21 cellular contexts compared by ENCODE assay signal in genomic region chr1:244502630-244503029, GRCh38. TPM values are rescaled to one million over a fixed set of nuclear protein-coding genes. Genes with fewer than 3 reads are reported as not detected.
A peak's percentile ranks its signal among the peaks of the same experiment; 100 is the strongest.
DNase-seq lines count a peak whose midpoint lies in the region; ATAC-seq, FAIRE-seq and TF ChIP-seq lines count a peak whose summit lies in the region.
"Had no signal": no experiment of that assay in that cellular context is flagged by ENCODE, and none has a peak within 500 bp of the region (broad histone marks: within the 10 kb centered on the region; RNA-seq: fewer than 3 reads in every experiment).

No MANE protein-coding gene starts in this region.

- H3K4me2 ChIP-seq in H1 (ENCODE audit: insufficient read depth in 1 of 2, low read depth in 2 of 2, low read length in 2 of 2) = no peak overlapping the region
- H3K4me2 ChIP-seq in neural progenitor cell = no peak overlapping the region

- H3K18ac ChIP-seq in H1 (ENCODE audit: extremely low read depth, low read length) = no peak overlapping the region

- TF ChIP-seq RAD21 in H1 (IDR thresholded peaks at IDR 0.05 in 1 of 2, conservative IDR thresholded peaks at IDR 0.05 in 1 of 2; ENCODE audit: low read depth in 2 of 2, low read length in 2 of 2) = no peak

- no peak overlapping the region for H2BK15ac ChIP-seq in H1 (ENCODE audit: low read length)

- no peaks in the 10 kb centered on the region for H3K79me1 ChIP-seq in H1 (ENCODE audit: low read depth, low read length)

- H3K27me3 Mint-ChIP-seq in neural progenitor cell (ENCODE audit: insufficient read depth, low read depth) = no peaks in the 10 kb centered on the region
- H3K27me3 Mint-ChIP-seq: CD4-positive, alpha-beta T cell had no signal

- no peak overlapping the region for H2BK120ac ChIP-seq in H1 (replicated peaks; ENCODE audit: low read depth, low read length)

- no peak overlapping the region for H3K4me3 ChIP-seq in H1 (ENCODE audit: extremely low read depth in 1 of 4, insufficient read depth in 2 of 4, low read depth in 3 of 4, low read length in 4 of 4)
- H3K4me3 ChIP-seq in neural progenitor cell = no peak overlapping the region

- no peak overlapping the region for H3K56ac ChIP-seq in H1 (replicated peaks; ENCODE audit: insufficient read length, low read depth, low read length)

- no peak overlapping the region for H2BK12ac ChIP-seq in H1 (ENCODE audit: low read depth, low read length)

- H4K91ac ChIP-seq in H1 (replicated peaks; ENCODE audit: insufficient read length, low read length) = no peak overlapping the region

- H3K9me3 ChIP-seq in H1 (ENCODE audit: insufficient read depth in 2 of 2, low read depth in 1 of 2, low read length in 1 of 2) (no peaks in the 10 kb centered on the region), neural progenitor cell (ENCODE audit: low read depth) (no peaks in the 10 kb centered on the region)

- H3K36me3 Mint-ChIP-seq in neural progenitor cell = no peaks in the 10 kb centered on the region

- CTCF ChIA-PET in H1 (lab: Charles Lee; ENCODE audit: partially characterized antibody) = no interaction called here
- CTCF ChIA-PET in GM10248 (lab: Yijun Ruan, JAX) = no interaction called here

- H4K5ac ChIP-seq in H1 (ENCODE audit: insufficient read length, low read depth, low read length) = no peak overlapping the region

- no peak overlapping the region for H3K4me3 Mint-ChIP-seq in neural progenitor cell
- H3K4me3 Mint-ChIP-seq: CD4-positive, alpha-beta T cell had no signal

- no peaks in the 10 kb centered on the region for H3K4me1 Mint-ChIP-seq in neural progenitor cell

- H3K36me3 ChIP-seq in H1 (ENCODE audit: control insufficient read depth in 2 of 4, insufficient read depth in 4 of 4, low read length in 3 of 4) (no peaks in the 10 kb centered on the region), neural progenitor cell (no peaks in the 10 kb centered on the region)

- H3K79me2 ChIP-seq in H1 (ENCODE audit: control insufficient read depth in 1 of 2, insufficient read depth in 2 of 2, low read length in 2 of 2) (no peaks in the 10 kb centered on the region), neural progenitor cell (ENCODE audit: low read depth) (no peaks in the 10 kb centered on the region)

- H3K4me1 ChIP-seq in H1 (replicated peaks in 1 of 4; ENCODE audit: control insufficient read depth in 3 of 4, insufficient read depth in 4 of 4, low read length in 3 of 4) (no peaks in the 10 kb centered on the region; a peak in 1 of 7 replicates), neural progenitor cell (no peaks in the 10 kb centered on the region)

- H3K23ac ChIP-seq in H1 (ENCODE audit: insufficient read length) = no peak overlapping the region

- no peak overlapping the region for H2AK5ac ChIP-seq in H1 (ENCODE audit: low read depth, low read length)

- H3F3A ChIP-seq in neural progenitor cell (ENCODE audit: low read depth) = no peaks in the 10 kb centered on the region

- no peak overlapping the region for H3K14ac ChIP-seq in H1 (ENCODE audit: insufficient read length)

- TF ChIP-seq POLR2A in H1 (IDR thresholded peaks at IDR 0.05; ENCODE audit: control extremely low read depth in 1 of 2, low read depth in 2 of 2, low read length in 2 of 2) = no peak

- no peak overlapping the region for H4K8ac ChIP-seq in H1 (ENCODE audit: extremely low read depth, insufficient read depth, low read length)

- no peak overlapping the region for H2BK20ac ChIP-seq in H1 (ENCODE audit: low read length)

- POLR2A ChIA-PET in H1 (lab: Charles Lee; ENCODE audit: partially characterized antibody) = no interaction called here
- POLR2A ChIA-PET in GM10248 (lab: Yijun Ruan, JAX) = no interaction called here

- TF ChIP-seq CTCF in H1 (IDR thresholded peaks at IDR 0.05; ENCODE audit: control extremely low read depth in 1 of 3, insufficient read depth in 1 of 3, low read depth in 1 of 3, low read length in 3 of 3) (no peak), neural progenitor cell (IDR thresholded peaks at IDR 0.05) (no peak), GM10248 (IDR thresholded peaks at IDR 0.05; ENCODE audit: control extremely low read depth, extremely low read depth, low read depth, missing control alignments) (no peak)

- H3K27ac ChIP-seq in H1 (ENCODE audit: low read depth, low read length) (no peak overlapping the region), neural progenitor cell (no peak overlapping the region)

- no peak for ATAC-seq in HG02938 (IDR thresholded peaks at IDR 0.05; ENCODE audit: unreplicated experiment)

- DNase-seq in EH (ENCODE audit: low read depth) = peak; percentile 2
- peak; percentile 6 for DNase-seq in M059J (ENCODE audit: low read depth)
- no peak for DNase-seq in H1 (ENCODE audit: low read depth in 1 of 2, low spot score in 2 of 2)
- no peak for DNase-seq in neural progenitor cell (ENCODE audit: low spot score)
- DNase-seq in GM10248 (ENCODE audit: extremely low spot score) = no peak
- no peak for DNase-seq in OCI-M1 (lab: John Stamatoyannopoulos, UW)
- DNase-seq: ACHN; C1 segment of cervical spinal cord; Calu3; CD4-positive, alpha-beta T cell; DMS 273 treated with DMSO at 0.1 percent for 48 hours; DMS79; EL; GOT3; HCEC 1CT; IMR-90; KG1 had no signal

- H3K9ac ChIP-seq in H1 (replicated peaks in 1 of 4; ENCODE audit: extremely low read depth in 1 of 4, low read depth in 3 of 4, low read length in 3 of 4) (no peak overlapping the region), neural progenitor cell (no peak overlapping the region)

- TF ChIP-seq EP300 in H1 (IDR thresholded peaks at IDR 0.05; ENCODE audit: borderline replicate concordance in 1 of 2, low read depth in 2 of 2, low read length in 2 of 2) = no peak

- H2AFZ ChIP-seq in H1 (ENCODE audit: low read length) (peak overlapping the region; percentile 73), neural progenitor cell (replicated peaks) (peak overlapping the region; percentile 73)

- no peaks in the 10 kb centered on the region for H3K23me2 ChIP-seq in H1 (ENCODE audit: low read depth, low read length)

- no peak overlapping the region for H3K4ac ChIP-seq in H1 (replicated peaks; ENCODE audit: insufficient read length, low read depth, low read length)

- no peaks in the 10 kb centered on the region for H3K27me3 ChIP-seq in H1 (replicated peaks in 1 of 4; ENCODE audit: control insufficient read depth in 3 of 4, extremely low read depth in 1 of 4, insufficient read depth in 3 of 4, low read length in 3 of 4)
- H3K27me3 ChIP-seq in neural progenitor cell = no peaks in the 10 kb centered on the region

- no peak overlapping the region for H3K27ac Mint-ChIP-seq in neural progenitor cell
- H3K27ac Mint-ChIP-seq: CD4-positive, alpha-beta T cell had no signal

- H4K20me1 ChIP-seq in H1 (replicated peaks in 1 of 2; ENCODE audit: control insufficient read depth in 1 of 2, insufficient read depth in 2 of 2, low read length in 2 of 2) (no peaks in the 10 kb centered on the region), neural progenitor cell (ENCODE audit: low read depth) (no peaks in the 10 kb centered on the region)

- peaks cover 20% of the 10 kb centered on the region for H3K9me3 Mint-ChIP-seq in neural progenitor cell

- FAIRE-seq in H1 (lab: Jason Lieb, UNC) = no peak
- FAIRE-seq: G401.6, GM12892 had no signal

- no peak overlapping the region for H2BK5ac ChIP-seq in H1 (ENCODE audit: low read depth, low read length)

- WGBS in H1 (ENCODE audit: extremely low coverage in 1 of 2, insufficient coverage in 1 of 2, insufficient read length in 1 of 2, insufficient replicate concordance in 2 of 2, low coverage in 1 of 2, low lambda C conversion rate in 2 of 2, missing lambda C conversion rate in 1 of 2), 2 experiments = 90% methylated on average over 3 of the region's 3 CpGs; no CpG with 5 or more reads in 1 of the 2 experiments

TF ChIP-seq in H1, 55 proteins besides CTCF, POLR2A, EP300 and RAD21:
- TF ChIP-seq ASH2L (IDR thresholded peaks at IDR 0.05; ENCODE audit: low read length) = no peak
- TF ChIP-seq POLR2AphosphoS5 (IDR thresholded peaks at IDR 0.05; ENCODE audit: low read depth, low read length) = no peak
- no peak for TF ChIP-seq CBX8 (IDR thresholded peaks at IDR 0.05; ENCODE audit: borderline replicate concordance, low read depth, low read length)
- no peak for TF ChIP-seq JUN (IDR thresholded peaks at IDR 0.05; ENCODE audit: low read depth, low read length)
- TF ChIP-seq CHD1 (IDR thresholded peaks at IDR 0.05; ENCODE audit: low read depth, low read length) = no peak
- TF ChIP-seq KDM4A (IDR thresholded peaks at IDR 0.05; ENCODE audit: low read depth, low read length, severe bottlenecking) = no peak
- TF ChIP-seq CHD2 (IDR thresholded peaks at IDR 0.05; ENCODE audit: low read length) = no peak
- no peak for TF ChIP-seq TAF7 (optimal IDR thresholded peaks at IDR 0.05; ENCODE audit: borderline replicate concordance, low read depth, low read length)
- TF ChIP-seq SP4 (IDR thresholded peaks at IDR 0.05; ENCODE audit: low read length) = no peak
- TF ChIP-seq SIX5 (IDR thresholded peaks at IDR 0.05; ENCODE audit: low read depth, low read length) = no peak

RNA-seq across cellular contexts. Expression of gene CATSPERE, which starts 41.6 kb away (rescaled TPM):
- total RNA-seq in M059J (2014; rRNA removed; shearing (Covaris generic)) = 0.20 and 0.25 TPM in 2 replicates
- total RNA-seq in H1 (2021; fragmentation: NEBNext Ultra II Directional; extraction: Animal tissue kit (Norgen Biotek cat#: 25700)) = 0.27 and 0.45 TPM in 2 replicates
- 0.05 and 0.17 TPM in 2 replicates for polyA plus RNA-seq in H1 (2011; rRNA removed)
- 0.09 TPM for polyA plus RNA-seq in H1 (2011; cell fraction: cytosol; rRNA removed)
- polyA plus RNA-seq in H1 (2011; cell fraction: nucleus; rRNA removed) = 0.07 TPM
- polyA plus RNA-seq in H1 (2012, experiment 1 of 2) = 0.08 to 0.17 TPM (median 0.17 TPM) in 3 of 4 replicates, not detected in the other
- polyA plus RNA-seq in H1 (2012, experiment 2 of 2) = not detected
- polyA plus RNA-seq in H1 (2013, experiment 1 of 2) = 0.04 TPM
- 0.11 TPM for polyA plus RNA-seq in H1 (2013, experiment 2 of 2)
- polyA minus RNA-seq in H1 (2011; rRNA and poly(A)+ RNA removed) = 0.49 TPM in 1 of 2 replicates, not detected in the other
- not detected for polyA minus RNA-seq in H1 (2011; cell fraction: cytosol; rRNA and poly(A)+ RNA removed)
- 0.70 TPM for polyA minus RNA-seq in H1 (2011; cell fraction: nucleus; rRNA and poly(A)+ RNA removed)
- 0.86 and 1.1 TPM in 2 replicates for total RNA-seq in neural progenitor cell (ENCODE audit: low replicate concordance)
- total RNA-seq: HT-29 had no signal

RNA-seq across cellular contexts. Expression of gene ADSS2, which starts 50.9 kb away (rescaled TPM):
- total RNA-seq in M059J (2014; rRNA removed; shearing (Covaris generic)) = 45.7 and 47.8 TPM in 2 replicates
- total RNA-seq in H1 (2021; fragmentation: NEBNext Ultra II Directional; extraction: Animal tissue kit (Norgen Biotek cat#: 25700)) = 99.9 and 108 TPM in 2 replicates
- 22.1 and 29.8 TPM in 2 replicates for polyA plus RNA-seq in H1 (2011; rRNA removed)
- 56.4 TPM for polyA plus RNA-seq in H1 (2011; cell fraction: cytosol; rRNA removed)
- polyA plus RNA-seq in H1 (2011; cell fraction: nucleus; rRNA removed) = 17.1 TPM
- polyA plus RNA-seq in H1 (2012, experiment 1 of 2) = 41.8 to 75.8 TPM (median 50.6 TPM) in 4 replicates
- 9.4 TPM for polyA plus RNA-seq in H1 (2012, experiment 2 of 2)
- 52.0 TPM for polyA plus RNA-seq in H1 (2013, experiment 1 of 2)
- polyA plus RNA-seq in H1 (2013, experiment 2 of 2) = 52.9 TPM
- 17.3 and 20.3 TPM in 2 replicates for polyA minus RNA-seq in H1 (2011; rRNA and poly(A)+ RNA removed)
- polyA minus RNA-seq in H1 (2011; cell fraction: cytosol; rRNA and poly(A)+ RNA removed) = 35.0 TPM
- 39.5 TPM for polyA minus RNA-seq in H1 (2011; cell fraction: nucleus; rRNA and poly(A)+ RNA removed)
- 109 and 181 TPM in 2 replicates for total RNA-seq in neural progenitor cell (ENCODE audit: low replicate concordance)

Comparison
In these comparisons a context has a peak if more than half of its experiments do, and no peak if none do; other contexts are left out.
1. DNase-seq: peak in EH (single experiment) and M059J (single experiment); none in H1 (0 of 2), neural progenitor cell (single experiment), GM10248 (single experiment) and OCI-M1 (single experiment).